Comparison of ENCODE assay signal across 18 cellular contexts in the genomic region with DNA sequence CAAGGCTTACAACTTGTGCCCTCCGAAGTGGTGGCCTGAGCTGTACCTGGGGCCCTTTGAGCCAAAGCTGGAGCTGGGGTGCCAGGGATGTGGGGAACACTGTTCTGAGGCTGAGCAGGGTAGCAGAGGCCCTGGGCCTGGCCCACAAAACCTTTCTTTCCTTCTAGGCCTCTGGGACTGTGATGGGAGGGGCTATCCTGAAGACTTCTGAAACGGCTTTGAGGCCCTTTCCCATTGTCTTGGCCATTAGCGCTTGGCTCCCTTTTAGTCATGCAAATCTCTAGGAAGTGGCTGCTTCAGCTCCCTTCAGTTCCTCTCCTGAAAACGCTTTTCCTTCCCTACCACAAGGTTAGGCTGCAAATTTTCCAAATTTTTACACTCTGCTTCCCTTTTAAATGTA. TPM values are rescaled to one million over a fixed set of nuclear protein-coding genes. Genes with fewer than 3 reads are reported as not detected.
"Had no signal": no experiment of that assay in that cellular context is flagged by ENCODE, and none has a peak within 500 bp of the region (broad histone marks: within the 10 kb centered on the region; RNA-seq: fewer than 3 reads in every experiment).

No MANE protein-coding gene starts in this region.

- H3K36me3 ChIP-seq: right lobe of liver had no signal

- H3K27ac ChIP-seq: right lobe of liver, VCaP had no signal

- H3K4me1 Mint-ChIP-seq: activated CD4-positive, alpha-beta T cell treated with anti-CD3 and anti-CD28 coated beads for 36 hours had no signal

- H3K4me3 ChIP-seq: lung, mucosa of descending colon, right lobe of liver had no signal

- ATAC-seq: activated CD4-positive, alpha-beta T cell treated with anti-CD3 and anti-CD28 coated beads for 36 hours; activated CD8-positive, alpha-beta T cell treated with anti-CD3 and anti-CD28 coated beads, Interleukin-2, amount 10 ng/mL, durations not matched to agents 7 days and 5 days; left colon; mucosa of descending colon; natural killer cell; right lobe of liver had no signal

- H3K27me3 ChIP-seq: right lobe of liver had no signal

- DNase-seq: activated CD4-positive, alpha-beta T cell treated with anti-CD3 and anti-CD28 coated beads for 36 hours; activated CD8-positive, alpha-beta T cell treated with anti-CD3 and anti-CD28 coated beads, Interleukin-2, amount 10 ng/mL, durations not matched to agents 7 days and 5 days; activated naive CD4-positive, alpha-beta T cell treated with anti-CD3 and anti-CD28 coated beads for 36 hours; foreskin melanocyte; left colon; natural killer cell; occipital lobe; right lobe of liver; stimulated activated CD4-positive, alpha-beta T cell treated with anti-CD3 and anti-CD28 coated beads, Interleukin-2, amount 100 ng/mL, for 24 hours; stimulated activated naive CD4-positive, alpha-beta T cell treated with Interleukin-2 at 50 U/mL for 16 hours; T1000; trophoblast cell had no signal

- H3K36me3 Mint-ChIP-seq: natural killer cell had no signal

- H3K9me3 ChIP-seq: mucosa of descending colon, right lobe of liver had no signal

- H3K9me3 Mint-ChIP-seq: natural killer cell had no signal

- H3K27ac Mint-ChIP-seq: activated CD4-positive, alpha-beta T cell treated with anti-CD3 and anti-CD28 coated beads for 36 hours; activated CD8-positive, alpha-beta T cell treated with anti-CD3 and anti-CD28 coated beads, Interleukin-2, amount 10 ng/mL, durations not matched to agents 7 days and 5 days; activated naive CD4-positive, alpha-beta T cell treated with anti-CD3 and anti-CD28 coated beads for 36 hours; natural killer cell; progenitor cell of endocrine pancreas had no signal

- H3K4me3 Mint-ChIP-seq: activated CD4-positive, alpha-beta T cell treated with anti-CD3 and anti-CD28 coated beads for 36 hours; activated CD8-positive, alpha-beta T cell treated with anti-CD3 and anti-CD28 coated beads, Interleukin-2, amount 10 ng/mL, durations not matched to agents 7 days and 5 days; activated naive CD4-positive, alpha-beta T cell treated with anti-CD3 and anti-CD28 coated beads for 36 hours; natural killer cell had no signal

RNA-seq across cellular contexts. Expression of a gene that starts 16.8 kb away (rescaled TPM):
- total RNA-seq: activated naive CD4-positive, alpha-beta T cell treated with anti-CD3 and anti-CD28 coated beads for 36 hours; astrocyte; endothelial cell of umbilical vein; natural killer cell; occipital lobe; right lobe of liver had no signal
- polyA plus RNA-seq: endothelial cell of umbilical vein had no signal

RNA-seq across cellular contexts. Expression of a gene that starts 46.9 kb away (rescaled TPM):
- total RNA-seq: activated CD4-positive, alpha-beta T cell treated with anti-CD3 and anti-CD28 coated beads for 36 hours; activated naive CD4-positive, alpha-beta T cell treated with anti-CD3 and anti-CD28 coated beads for 36 hours; endothelial cell of umbilical vein had no signal
- polyA plus RNA-seq: endothelial cell of umbilical vein had no signal
